13 cellular contexts compared by ENCODE assay signal in genomic region chr9:21777701-21778100, GRCh38. TPM values are rescaled to one million over a fixed set of nuclear protein-coding genes. Genes with fewer than 3 reads are reported as not detected.
DNase-seq lines count a peak whose midpoint lies in the region; ATAC-seq and TF ChIP-seq lines count a peak whose summit lies in the region.
"Had no signal": no experiment of that assay in that cellular context is flagged by ENCODE, and none has a peak within 500 bp of the region (broad histone marks: within the 10 kb centered on the region; RNA-seq: fewer than 3 reads in every experiment).

No MANE protein-coding gene starts in this region.

- in situ Hi-C loops in HAP-1 (cut with MboI; ENCODE audit: low sequenced_read_pairs), result loop anchor here (25.0 kb wide), 1 partner anchor 315 kb away; no protein-coding TSS in a partner anchor

- no peak overlapping the region for H3K27ac ChIP-seq in upper lobe of left lung
- H3K27ac ChIP-seq: right atrium auricular region had no signal

- no peak for TF ChIP-seq EP300 in upper lobe of left lung (IDR thresholded peaks at IDR 0.05)

- TF ChIP-seq CTCF in WTC11 (IDR thresholded peaks at IDR 0.05), result no peak
- no peak for TF ChIP-seq CTCF in fibroblast of the aortic adventitia (IDR thresholded peaks at IDR 0.05; ENCODE audit: insufficient read depth, low read length)
- TF ChIP-seq CTCF in upper lobe of left lung (IDR thresholded peaks at IDR 0.05), result no peak

- CTCF ChIA-PET in WTC11 (lab: Charles Lee), result interaction anchor here (1.6 kb wide), 1 partner anchor 312 kb away, joined by 4 read pairs; no protein-coding TSS in a partner anchor

- no peaks in the 10 kb centered on the region for H3K9me3 Mint-ChIP-seq in WTC11
- H3K9me3 Mint-ChIP-seq: central memory CD8-positive, alpha-beta T cell; T-helper 1 cell treated with Interleukin-12 subunit alpha and Interleukin-12 subunit beta and Interleukin-4 antibody, amounts not matched to agents 30 μg/mL and 1 μg/mL, for 36 hours had no signal

- H3K36me3 ChIP-seq in HAP-1 (replicated peaks) (no peaks in the 10 kb centered on the region), upper lobe of left lung (no peaks in the 10 kb centered on the region)
- H3K36me3 ChIP-seq: right atrium auricular region had no signal

- H3K27me3 ChIP-seq in HAP-1 (ENCODE audit: low read depth), result peaks cover 24% of the 10 kb centered on the region
- H3K27me3 ChIP-seq in upper lobe of left lung, result no peaks in the 10 kb centered on the region
- H3K27me3 ChIP-seq: right atrium auricular region had no signal

- peaks cover 5% of the 10 kb centered on the region for H3K27me3 Mint-ChIP-seq in WTC11 (ENCODE audit: low read depth)
- H3K27me3 Mint-ChIP-seq: central memory CD8-positive, alpha-beta T cell had no signal

- peak; percentile 36; the same call in 1 of the 2 replicates for ATAC-seq in WTC11
- no peak for ATAC-seq in GM18519 (IDR thresholded peaks at IDR 0.05; ENCODE audit: low FRiP score, unreplicated experiment)
- no peak for ATAC-seq in upper lobe of left lung (ENCODE audit: low FRiP score in 2 of 2)

- H3K36me3 Mint-ChIP-seq in WTC11, result no peaks in the 10 kb centered on the region

- H3K4me1 Mint-ChIP-seq in WTC11, result no peaks in the 10 kb centered on the region
- H3K4me1 Mint-ChIP-seq: central memory CD8-positive, alpha-beta T cell had no signal

- DNase-seq in AG08396 (ENCODE audit: low spot score) (peak; percentile 65), GM04504 (ENCODE audit: low read depth) (peak; percentile 65), WTC11 (ENCODE audit: low spot score) (no peak), fibroblast of the aortic adventitia (ENCODE audit: low read depth) (peak; percentile 88), OCI-M1 (lab: John Stamatoyannopoulos, UW) (no peak), HAP-1 (ENCODE audit: low spot score in 2 of 2) (no peak), upper lobe of left lung (no peak)
- DNase-seq: activated effector memory CD4-positive, alpha-beta T cell treated with anti-CD3 and anti-CD28 coated beads, Interleukin-2, amount 50 U/mL, for 16 hours; kidney had no signal

- H3K9me3 ChIP-seq in HAP-1, result no peaks in the 10 kb centered on the region
- no peaks in the 10 kb centered on the region for H3K9me3 ChIP-seq in upper lobe of left lung
- H3K9me3 ChIP-seq: right atrium auricular region had no signal

- H3K27ac Mint-ChIP-seq in WTC11, result no peak overlapping the region
- H3K27ac Mint-ChIP-seq: T-helper 1 cell treated with Interleukin-12 subunit alpha and Interleukin-12 subunit beta and Interleukin-4 antibody, amounts not matched to agents 30 μg/mL and 1 μg/mL, for 36 hours had no signal

- POLR2A ChIA-PET in WTC11 (lab: Charles Lee), result no interaction called here

- TF ChIP-seq POLR2A in upper lobe of left lung (IDR thresholded peaks at IDR 0.05), result no peak

- H3K4me1 ChIP-seq in HAP-1 (peaks cover 13% of the 10 kb centered on the region), upper lobe of left lung (no peaks in the 10 kb centered on the region)
- H3K4me1 ChIP-seq: right atrium auricular region had no signal

- 81 to 89% methylated on average over 1 of the region's 1 CpG for WGBS in upper lobe of left lung, 2 donors

- no peak overlapping the region for H3K4me3 Mint-ChIP-seq in WTC11
- H3K4me3 Mint-ChIP-seq: central memory CD8-positive, alpha-beta T cell; T-helper 1 cell treated with Interleukin-12 subunit alpha and Interleukin-12 subunit beta and Interleukin-4 antibody, amounts not matched to agents 30 μg/mL and 1 μg/mL, for 36 hours had no signal

- H3K4me3 ChIP-seq in fibroblast of the aortic adventitia (ENCODE audit: low read depth, low read length) (no peak overlapping the region), HAP-1 (no peak overlapping the region), upper lobe of left lung (no peak overlapping the region)
- H3K4me3 ChIP-seq: right atrium auricular region had no signal

TF ChIP-seq in WTC11, 78 proteins besides CTCF, POLR2A, EP300 and RAD21:
- TF ChIP-seq E2F5 (CRISPR knock-in tag; IDR thresholded peaks at IDR 0.05), result no peak
- no peak for TF ChIP-seq E2F1 (CRISPR knock-in tag; IDR thresholded peaks at IDR 0.05)
- TF ChIP-seq TEAD4 (CRISPR knock-in tag; IDR thresholded peaks at IDR 0.05), result no peak
- TF ChIP-seq SMAD4 (CRISPR knock-in tag; IDR thresholded peaks at IDR 0.05), result no peak
- TF ChIP-seq GRHL2 (CRISPR knock-in tag; IDR thresholded peaks at IDR 0.05; ENCODE audit: insufficient replicate concordance, severe bottlenecking), result no peak
- TF ChIP-seq ARID4B (CRISPR knock-in tag; IDR thresholded peaks at IDR 0.05; ENCODE audit: borderline replicate concordance), result no peak
- no peak for TF ChIP-seq JUN (CRISPR knock-in tag; IDR thresholded peaks at IDR 0.05)
- TF ChIP-seq MXD4 (CRISPR knock-in tag; IDR thresholded peaks at IDR 0.05; ENCODE audit: borderline replicate concordance), result no peak
- no peak for TF ChIP-seq GABPB1 (CRISPR knock-in tag; IDR thresholded peaks at IDR 0.05)
TF ChIP-seq in WTC11: peak in this region for 0.

RNA-seq across cellular contexts. Expression of gene MTAP, which starts 24.7 kb away (rescaled TPM):
- 71.8 to 84.3 TPM (median 73.9 TPM) in 3 replicates for total RNA-seq in WTC11 (2021)
- total RNA-seq in fibroblast of the aortic adventitia (ENCODE audit: low replicate concordance), result 14.4 and 62.2 TPM in 2 replicates
- total RNA-seq in upper lobe of left lung, result 10 to 100 TPM; 10.5 to 35.0 (median 25.7) TPM

Comparison
In these comparisons a context has a peak if more than half of its experiments do, and no peak if none do; other contexts are left out.
1. DNase-seq: peak in AG08396 (single experiment), GM04504 (single experiment) and fibroblast of the aortic adventitia (single experiment); none in WTC11 (single experiment), OCI-M1 (single experiment), HAP-1 (0 of 2) and upper lobe of left lung (0 of 2).